ENCODE assay signal across 19 cellular contexts in genomic region chr4:113080624-113081023, GRCh38. TPM values are rescaled to one million over a fixed set of nuclear protein-coding genes. Genes with fewer than 3 reads are reported as not detected.
DNase-seq lines count a peak whose midpoint lies in the region; ATAC-seq, FAIRE-seq and TF ChIP-seq lines count a peak whose summit lies in the region.
"Had no signal": no experiment of that assay in that cellular context is flagged by ENCODE, and none has a peak within 500 bp of the region (broad histone marks: within the 10 kb centered on the region; RNA-seq: fewer than 3 reads in every experiment).

No MANE protein-coding gene starts in this region.

- POLR2A ChIA-PET in A549 (lab: Yijun Ruan, JAX) = no interaction called here

- in situ Hi-C loops in ACHN (cut with HindIII; ENCODE audit: low pct_ligation_motif_present, low pct_unique_long_range_greater_than_20kb, low sequenced_read_pairs) = no loop called here

- H3K4me3 ChIP-seq in A549 (no peak overlapping the region), gastroesophageal sphincter (no peak overlapping the region), prostate gland (no peak overlapping the region)

- H3K27ac ChIP-seq in A549 (no peak overlapping the region), angular gyrus (ENCODE audit: low read depth, low read length) (peak overlapping the region; percentile 68), layer of hippocampus (ENCODE audit: low read depth, low read length) (peak overlapping the region; percentile 49), gastroesophageal sphincter (no peak overlapping the region), prostate gland (no peak overlapping the region)
- H3K27ac ChIP-seq: 22Rv1, HL-60 had no signal

- peak overlapping the region; percentile 52; the same call in 1 of the 3 replicates for H3K4me2 ChIP-seq in A549

- DNase-seq in A549 (ENCODE audit: low read depth in 1 of 2, low spot score in 1 of 2) = no peak
- no peak for DNase-seq in progenitor cell of endocrine pancreas (ENCODE audit: low spot score, unreplicated experiment)
- DNase-seq in ACHN = no peak
- no peak for DNase-seq in prostate gland (ENCODE audit: low spot score)
- DNase-seq in activated T-cell treated with anti-CD3 and anti-CD28 coated beads, Interleukin-2, amount 50 U/mL, for 48 hours = no peak
- DNase-seq: CD4-positive, alpha-beta T cell; DMS 273 treated with DMSO at 0.1 percent for 48 hours; DMS79 treated with DMSO at 0.1 percent for 48 hours; KBM-7 had no signal

- TF ChIP-seq EP300 in A549 (IDR thresholded peaks at IDR 0.05) = no peak
- TF ChIP-seq EP300 in gastroesophageal sphincter (IDR thresholded peaks at IDR 0.05) = no peak

- TF ChIP-seq CTCF in A549 (IDR thresholded peaks at IDR 0.05) (no peak), progenitor cell of endocrine pancreas (IDR thresholded peaks at IDR 0.05; ENCODE audit: unreplicated experiment) (no peak), gastroesophageal sphincter (IDR thresholded peaks at IDR 0.05) (no peak), prostate gland (IDR thresholded peaks at IDR 0.05) (no peak)

- no peak for FAIRE-seq in A549 (lab: Jason Lieb, UNC)
- FAIRE-seq: G401.6, GM12891, H54 had no signal

- no peaks in the 10 kb centered on the region for H3K9me3 ChIP-seq in A549
- no peaks in the 10 kb centered on the region for H3K9me3 ChIP-seq in gastroesophageal sphincter
- H3K9me3 ChIP-seq in prostate gland = no peaks in the 10 kb centered on the region

- intact Hi-C loops in prostate gland (cut with DNase I) = no loop called here

- no peaks in the 10 kb centered on the region for H3K36me3 Mint-ChIP-seq in progenitor cell of endocrine pancreas (ENCODE audit: insufficient read depth)

- TF ChIP-seq POLR2A in A549 (IDR thresholded peaks at IDR 0.05; ENCODE audit: low read length) (no peak), gastroesophageal sphincter (IDR thresholded peaks at IDR 0.05) (no peak), prostate gland (IDR thresholded peaks at IDR 0.05) (no peak)

- CTCF ChIA-PET in A549 (lab: Yijun Ruan, JAX) = no interaction called here

- H3K9me3 Mint-ChIP-seq in progenitor cell of endocrine pancreas (ENCODE audit: low read depth) = no peaks in the 10 kb centered on the region
- H3K9me3 Mint-ChIP-seq: CD4-positive, alpha-beta T cell had no signal

- no peaks in the 10 kb centered on the region for H3K36me3 ChIP-seq in gastroesophageal sphincter
- no peaks in the 10 kb centered on the region for H3K36me3 ChIP-seq in prostate gland

- ATAC-seq in A549 (no peak), gastroesophageal sphincter (no peak)
- ATAC-seq: HCT116 had no signal

- H3K4me1 ChIP-seq in A549 = peaks cover 8% of the 10 kb centered on the region; the same call in 2 of the 3 replicates
- no peaks in the 10 kb centered on the region for H3K4me1 ChIP-seq in gastroesophageal sphincter
- H3K4me1 ChIP-seq in prostate gland (replicated peaks) = no peaks in the 10 kb centered on the region

- 60% methylated on average over 2 of the region's 2 CpGs for whole genome bisulfite sequencing in A549 (ENCODE audit: missing lambda C conversion rate)
- 36 to 75% methylated on average over 1 to 2 of the region's 2 CpGs for WGBS in gastroesophageal sphincter (ENCODE audit: low coverage in 1 of 2), 2 donors
- WGBS in prostate gland = 71% methylated on average over 2 of the region's 2 CpGs

- H3K27me3 Mint-ChIP-seq in progenitor cell of endocrine pancreas = no peaks in the 10 kb centered on the region
- H3K27me3 Mint-ChIP-seq: B cell; CD4-positive, alpha-beta T cell had no signal

- no peak for TF ChIP-seq RAD21 in A549 (conservative IDR thresholded peaks at IDR 0.05 in 1 of 2, IDR thresholded peaks at IDR 0.05 in 1 of 2)

- peak overlapping the region; percentile 1 for H3K27ac Mint-ChIP-seq in progenitor cell of endocrine pancreas
- H3K27ac Mint-ChIP-seq: B cell; CD4-positive, alpha-beta T cell had no signal

- H3K27me3 ChIP-seq in layer of hippocampus (ENCODE audit: control insufficient read depth, insufficient read depth, low read length) = no peaks in the 10 kb centered on the region
- H3K27me3 ChIP-seq in gastroesophageal sphincter = no peaks in the 10 kb centered on the region
- H3K27me3 ChIP-seq in prostate gland (replicated peaks; ENCODE audit: insufficient read depth) = no peaks in the 10 kb centered on the region

- H3K4me1 Mint-ChIP-seq in progenitor cell of endocrine pancreas (ENCODE audit: low read depth) = peaks cover 5% of the 10 kb centered on the region
- H3K4me1 Mint-ChIP-seq: B cell had no signal

- H3K4me3 Mint-ChIP-seq in progenitor cell of endocrine pancreas (ENCODE audit: low read depth) = no peak overlapping the region
- H3K4me3 Mint-ChIP-seq: B cell; CD4-positive, alpha-beta T cell had no signal

TF ChIP-seq in A549, 52 proteins besides CTCF, POLR2A, EP300 and RAD21:
- TF ChIP-seq SMC3 (IDR thresholded peaks at IDR 0.05) (no peak), REST (IDR thresholded peaks at IDR 0.05) (no peak), HEYL (CRISPR knock-in tag; IDR thresholded peaks at IDR 0.05) (no peak), NFE2L2 (conservative IDR thresholded peaks at IDR 0.05; ENCODE audit: low read length) (no peak), HES2 (IDR thresholded peaks at IDR 0.05) (no peak), ZSCAN20 (CRISPR knock-in tag; IDR thresholded peaks at IDR 0.05) (no peak), EHMT2 (IDR thresholded peaks at IDR 0.05; ENCODE audit: low read depth) (no peak), E2F6 (IDR thresholded peaks at IDR 0.05; ENCODE audit: borderline replicate concordance, low read depth) (no peak), TP53 (CRISPR knock-in tag; IDR thresholded peaks at IDR 0.05) (no peak), NPAS2 (CRISPR knock-in tag; IDR thresholded peaks at IDR 0.05; ENCODE audit: borderline replicate concordance) (no peak), RFX5 (IDR thresholded peaks at IDR 0.05) (no peak), HDAC2 (IDR thresholded peaks at IDR 0.05) (no peak), ZC3H11A (IDR thresholded peaks at IDR 0.05) (no peak), PHF8 (IDR thresholded peaks at IDR 0.05; ENCODE audit: borderline replicate concordance, low read depth) (no peak), ZFP36 (IDR thresholded peaks at IDR 0.05; ENCODE audit: borderline replicate concordance, partially characterized antibody) (no peak), HOXB5 (CRISPR knock-in tag; IDR thresholded peaks at IDR 0.05) (no peak), MAFK (IDR thresholded peaks at IDR 0.05; ENCODE audit: partially characterized antibody) (no peak)

RNA-seq across cellular contexts. Expression of gene ANK2, which starts 31.2 kb away (rescaled TPM):
- polyA plus RNA-seq in A549 (2011; rRNA removed) (3.1 and 7.1 TPM in 2 replicates), A549 (2017; fragmentation: RNase III; extraction: RNeasy Plus Mini Kit Qiagen cat#74134 plus additional on column Dnase treatment) (1.0 to 1.5 TPM (median 1.4 TPM) in 3 replicates)
- polyA plus RNA-seq in A549 (2012; cell fraction: cytosol; rRNA removed) = 0.42 and 0.48 TPM in 2 replicates
- 0.55 and 1.1 TPM in 2 replicates for polyA plus RNA-seq in A549 (2012; cell fraction: nucleus; rRNA removed)
- polyA minus RNA-seq in A549 (2011; rRNA and poly(A)+ RNA removed) = 16.7 and 17.8 TPM in 2 replicates
- total RNA-seq in progenitor cell of endocrine pancreas (9.1 and 11.1 TPM in 2 replicates), gastroesophageal sphincter (100 to 1,000 TPM in 1 of 4 donors, 10 to 100 TPM in 3; 84.9 to 104 (median 91.5) TPM), prostate gland (10 to 100 TPM in 1 of 2 donors, 1 to 10 TPM in 1; 3.5 to 26.0 TPM)

Comparison
In these comparisons a context has a peak if more than half of its experiments do, and no peak if none do; other contexts are left out.
1. H3K27ac ChIP-seq: peak in angular gyrus (single experiment) and layer of hippocampus (single experiment); none in A549 (0 of 2), gastroesophageal sphincter (0 of 4) and prostate gland (0 of 2).